ENCODE assay signal across 10 cellular contexts in the genomic region with DNA sequence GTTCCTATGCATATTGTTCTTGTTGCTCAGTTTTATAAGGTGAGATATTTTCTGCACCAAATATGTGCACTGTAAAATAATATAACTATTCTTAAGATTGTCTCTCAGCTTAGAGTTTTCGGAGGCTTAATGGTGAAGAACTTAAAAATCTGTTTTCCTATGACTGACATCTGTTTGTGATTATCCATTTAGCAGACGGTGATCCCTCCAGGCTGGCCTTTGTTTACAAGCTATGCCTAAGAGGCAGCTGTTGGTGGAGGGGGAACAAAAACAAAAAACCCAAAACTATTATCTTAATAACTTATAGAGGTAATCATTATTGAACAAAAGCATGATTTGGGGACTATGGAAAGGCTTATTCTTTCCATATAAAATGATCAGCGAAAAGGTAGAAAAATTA.
DNase-seq lines count a peak whose midpoint lies in the region; TF ChIP-seq lines count a peak whose summit lies in the region.
"Had no signal": no experiment of that assay in that cellular context is flagged by ENCODE, and none has a peak within 500 bp of the region (broad histone marks: within the 10 kb centered on the region; RNA-seq: fewer than 3 reads in every experiment).

No MANE protein-coding gene starts in this region.

- no peaks in the 10 kb centered on the region for H3K36me3 ChIP-seq in effector memory CD4-positive, alpha-beta T cell (ENCODE audit: control insufficient read depth, insufficient read depth, low read length)
- H3K36me3 ChIP-seq: cardiac muscle cell had no signal

- TF ChIP-seq CTCF in coronary artery (IDR thresholded peaks at IDR 0.05) (no peak), GM13976 (IDR thresholded peaks at IDR 0.05; ENCODE audit: borderline replicate concordance, control extremely low read depth, extremely low read depth, insufficient read depth, missing control alignments) (no peak)

- in situ Hi-C loops in GM13976 (cut with MboI; ENCODE audit: low sequenced_read_pairs, unreplicated experiment), result no loop called here

- no peaks in the 10 kb centered on the region for H3K9me3 ChIP-seq in effector memory CD4-positive, alpha-beta T cell (ENCODE audit: control insufficient read depth, low read length)

- H3K27ac ChIP-seq in coronary artery (peak overlapping the region; percentile 59 to 69), skin epidermis (peak overlapping the region in 20 of 21 experiments; percentile 39 to 87 (median 76))
- no peak overlapping the region for H3K27ac ChIP-seq in effector memory CD4-positive, alpha-beta T cell (ENCODE audit: insufficient read depth, low read length, poor library complexity, severe bottlenecking)
- H3K27ac ChIP-seq: cardiac muscle cell had no signal

- DNase-seq in NCI-H446 treated with DMSO at 0.1 percent for 48 hours (lab: John Stamatoyannopoulos, UW) (peak; percentile 9), NCI-H446 (lab: John Stamatoyannopoulos, UW) (no peak), NCI-H524 (lab: John Stamatoyannopoulos, UW) (peak; percentile 39 to 59), coronary artery (ENCODE audit: low spot score) (no peak), GM13976 (ENCODE audit: low spot score) (no peak), HuH-7 (ENCODE audit: low spot score) (no peak)
- no peak for DNase-seq in effector memory CD4-positive, alpha-beta T cell
- DNase-seq: Karpas-422 had no signal

- peaks cover 8% of the 10 kb centered on the region for H3K4me1 ChIP-seq in effector memory CD4-positive, alpha-beta T cell (ENCODE audit: control insufficient read depth, insufficient read depth, low read length, poor library complexity, severe bottlenecking)

- peak overlapping the region; percentile 59 for H3K4me3 ChIP-seq in coronary artery
- peak overlapping the region in 5 of 7 experiments; percentile 0 to 31 (median 22) for H3K4me3 ChIP-seq in skin epidermis
- H3K4me3 ChIP-seq in effector memory CD4-positive, alpha-beta T cell (ENCODE audit: insufficient read depth, low read depth, low read length, poor library complexity, severe bottlenecking), result no peak overlapping the region
- H3K4me3 ChIP-seq: cardiac muscle cell had no signal

- no peaks in the 10 kb centered on the region for H3K27me3 ChIP-seq in effector memory CD4-positive, alpha-beta T cell (replicated peaks; ENCODE audit: control insufficient read depth, insufficient read depth, low read length, poor library complexity, severe bottlenecking)
- H3K27me3 ChIP-seq: cardiac muscle cell had no signal

Comparison
In these comparisons a context has a peak if more than half of its experiments do, and no peak if none do; other contexts are left out.
1. DNase-seq: peak in NCI-H446 treated with DMSO at 0.1 percent for 48 hours (single experiment) and NCI-H524 (2 of 2); none in NCI-H446 (0 of 2), coronary artery (single experiment), GM13976 (single experiment), effector memory CD4-positive, alpha-beta T cell (0 of 3) and HuH-7 (single experiment).